In the genomic region with DNA sequence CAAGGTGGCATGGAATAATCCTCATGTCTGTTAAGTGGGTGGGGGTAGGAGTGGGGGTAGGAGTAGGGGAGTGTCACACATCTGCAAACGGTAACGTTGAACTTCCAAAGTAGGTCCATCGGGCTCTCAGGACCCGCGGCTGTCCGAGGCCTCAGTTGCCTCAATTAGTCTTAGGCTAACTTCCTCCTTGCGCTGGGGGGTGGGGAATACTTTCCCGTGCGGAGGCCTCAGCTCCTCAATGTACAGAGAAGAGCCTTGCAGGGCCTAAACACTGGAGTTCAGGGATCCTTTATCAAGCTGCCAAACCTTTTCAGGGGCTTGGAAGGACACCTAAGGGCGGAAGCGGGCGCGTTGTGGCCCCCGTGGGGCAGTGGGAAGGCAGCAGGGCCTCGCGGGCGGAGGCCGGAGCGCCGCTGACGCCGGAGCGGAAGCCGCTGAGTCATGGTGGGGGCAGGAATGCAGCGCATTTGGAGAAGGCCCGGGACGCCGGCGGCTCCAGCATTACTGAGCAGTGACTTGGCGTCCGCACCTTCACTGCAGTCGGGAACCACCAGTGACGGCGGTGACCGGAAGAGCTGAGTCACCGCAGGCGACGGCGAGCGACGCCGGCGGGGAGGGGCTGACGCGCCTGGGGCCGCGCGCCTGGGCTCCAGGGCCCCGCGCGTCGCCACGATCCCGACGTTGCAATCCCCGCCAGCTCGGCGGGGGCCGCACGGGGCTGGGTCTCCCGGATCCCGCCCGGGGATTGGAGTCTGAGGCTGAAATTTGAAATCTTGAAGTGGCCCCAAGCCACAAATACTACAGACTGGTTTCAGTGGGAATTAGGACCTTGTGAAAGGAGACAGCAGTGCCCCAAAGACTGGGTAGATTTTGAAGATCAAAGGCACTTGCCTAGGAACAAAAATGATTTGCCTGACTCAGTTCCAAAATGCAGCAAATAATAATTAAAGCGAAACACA, we compare ENCODE assay signal across 8 cellular contexts. TPM values are rescaled to one million over a fixed set of nuclear protein-coding genes. Genes with fewer than 3 reads are reported as not detected.
DNase-seq lines count a peak whose midpoint lies in the region; ATAC-seq and TF ChIP-seq lines count a peak whose summit lies in the region.

No MANE protein-coding gene starts in this region.

- H3K27ac ChIP-seq in DND-41 (ENCODE audit: low read length) (peak overlapping the region; percentile 90), KMS-11 (peak overlapping the region; percentile 100), Panc1 (ENCODE audit: low read length) (peak overlapping the region; percentile 84), esophagus squamous epithelium (peak overlapping the region; percentile 95 to 99 (median 98))

- no peaks in the 10 kb centered on the region for H3K27me3 ChIP-seq in DND-41 (ENCODE audit: insufficient read depth, low read length, poor library complexity)
- H3K27me3 ChIP-seq in KMS-11 (ENCODE audit: insufficient read depth, low read depth): no peaks in the 10 kb centered on the region
- H3K27me3 ChIP-seq in Panc1 (ENCODE audit: control insufficient read depth, insufficient read depth, low read length): no peaks in the 10 kb centered on the region
- no peaks in the 10 kb centered on the region for H3K27me3 ChIP-seq in esophagus squamous epithelium

- BruUV-seq in Panc1 (replicated peaks; lab: Mats Ljungman, UMichigan): TSS peak; percentile 99

- no peaks in the 10 kb centered on the region for H3K79me2 ChIP-seq in DND-41 (ENCODE audit: insufficient read depth, low read length)
- H3K79me2 ChIP-seq in KMS-11 (ENCODE audit: insufficient read depth, low read depth): no peaks in the 10 kb centered on the region

- in situ Hi-C loops in Panc1 (cut with HindIII; ENCODE audit: low pct_unique_long_range_greater_than_20kb, low sequenced_read_pairs): no loop called here

- peak; percentile 80 for DNase-seq in DND-41
- peak; percentile 95 for DNase-seq in Panc1 (ENCODE audit: low read depth, low spot score)
- peak; percentile 86 to 90 for DNase-seq in activated T-cell treated with anti-CD3 and anti-CD28 coated beads, Interleukin-2, amount 50 U/mL, for 48 hours
- peak; percentile 57 for DNase-seq in esophagus squamous epithelium (lab: John Stamatoyannopoulos, UW)
- peak; percentile 98 for DNase-seq in myocyte (ENCODE audit: low read depth)
- DNase-seq in stimulated activated CD8-positive, alpha-beta memory T cell treated with anti-CD3 and anti-CD28 coated beads, Interleukin-7, amount 100 ng/mL, for 24 hours (ENCODE audit: low read depth): peak; percentile 56

- H3K9me3 ChIP-seq in DND-41 (ENCODE audit: insufficient read depth, low read length, severe bottlenecking): no peaks in the 10 kb centered on the region
- H3K9me3 ChIP-seq in Panc1 (ENCODE audit: control insufficient read depth, insufficient read depth, low read depth, low read length): no peaks in the 10 kb centered on the region
- H3K9me3 ChIP-seq in esophagus squamous epithelium: no peaks in the 10 kb centered on the region

- H3K4me1 ChIP-seq in DND-41 (ENCODE audit: insufficient read depth, low read length): peaks cover 19% of the 10 kb centered on the region
- peaks cover 15% of the 10 kb centered on the region for H3K4me1 ChIP-seq in KMS-11 (ENCODE audit: low read depth, poor library complexity, severe bottlenecking)
- H3K4me1 ChIP-seq in Panc1 (ENCODE audit: control insufficient read depth, insufficient read depth, low read length): peaks cover 34% of the 10 kb centered on the region
- peaks cover 14 to 41% (median 21%) of the 10 kb centered on the region in 3 donors for H3K4me1 ChIP-seq in esophagus squamous epithelium

- CTCF ChIA-PET in Panc1 (lab: Charles Lee): interaction anchor here (0.5 to 0.9 kb wide), 5 partner anchors 9 to 512 kb away, joined by 3 to 12 read pairs (median 3); no protein-coding TSS in a partner anchor

- TF ChIP-seq CTCF in DND-41 (IDR thresholded peaks at IDR 0.05; ENCODE audit: borderline replicate concordance, extremely low read depth, low read length, poor library complexity, severe bottlenecking) (no peak), KMS-11 (conservative IDR thresholded peaks at IDR 0.05; ENCODE audit: low read depth, low read length) (no peak), Panc1 (IDR thresholded peaks at IDR 0.05) (no peak), esophagus squamous epithelium (IDR thresholded peaks at IDR 0.05) (no peak)

- POLR2A ChIA-PET in Panc1 (lab: Charles Lee): interaction anchor here (0.5 to 1.6 kb wide), 9 partner anchors 9 to 786 kb away, joined by 3 to 18 read pairs (median 4); a partner anchor contains a TSS

- TF ChIP-seq POLR2A in esophagus squamous epithelium (IDR thresholded peaks at IDR 0.05): peak in 3 of 4 donors; percentile 9 to 78 (median 68)

- H3K4me2 ChIP-seq in DND-41 (ENCODE audit: insufficient read depth, low read length) (peak overlapping the region; percentile 85), KMS-11 (peak overlapping the region; percentile 43)

- no peaks in the 10 kb centered on the region for H4K20me1 ChIP-seq in DND-41 (ENCODE audit: insufficient read depth, low read length)
- H4K20me1 ChIP-seq in KMS-11 (ENCODE audit: insufficient read depth): no peaks in the 10 kb centered on the region

- intact Hi-C loops in Panc1 (cut with micrococcal nuclease; ENCODE audit: unreplicated experiment) (no loop called here), esophagus squamous epithelium (cut with DNase I) (no loop called here)

- peak; percentile 92 for ATAC-seq in DND-41 (ENCODE audit: insufficient read depth, low read depth)
- ATAC-seq in GM21825 (IDR thresholded peaks at IDR 0.05; ENCODE audit: unreplicated experiment): peak; percentile 98
- ATAC-seq in Panc1: peak; percentile 98

- H3K4me3 ChIP-seq in DND-41 (ENCODE audit: low read depth in 1 of 2, low read length in 2 of 2): peak overlapping the region; percentile 44 to 63; a peak in 3 of 4 replicates
- no peak overlapping the region for H3K4me3 ChIP-seq in KMS-11 (IDR thresholded peaks at IDR 0.05; ENCODE audit: insufficient read depth, low read depth, low read length)
- H3K4me3 ChIP-seq in Panc1 (ENCODE audit: low read depth in 2 of 2, low read length in 2 of 2): peak overlapping the region; percentile 29 to 63
- H3K4me3 ChIP-seq in esophagus squamous epithelium: peak overlapping the region; percentile 21 to 70 (median 47)

- H3K9ac ChIP-seq in DND-41 (ENCODE audit: low read depth, low read length) (peak overlapping the region; percentile 74), KMS-11 (peak overlapping the region; percentile 99)

- 7 to 12% methylated on average over 13 of the region's 64 CpGs for WGBS in esophagus squamous epithelium, 2 donors

- H3K36me3 ChIP-seq in DND-41 (ENCODE audit: insufficient read depth, low read length) (no peaks in the 10 kb centered on the region), KMS-11 (ENCODE audit: insufficient read depth) (no peaks in the 10 kb centered on the region), Panc1 (ENCODE audit: control insufficient read depth, insufficient read depth, low read length) (no peaks in the 10 kb centered on the region), esophagus squamous epithelium (no peaks in the 10 kb centered on the region)

- H2AFZ ChIP-seq in DND-41 (ENCODE audit: low read depth, low read length) (peak overlapping the region; percentile 99), KMS-11 (ENCODE audit: low read depth) (peak overlapping the region; percentile 81)

RNA-seq across cellular contexts. Expression of a gene that starts 20.2 kb away (rescaled TPM):
- total RNA-seq in Panc1 (2021; ENCODE audit: unreplicated experiment): 273 TPM
- polyA plus RNA-seq in Panc1 (2012; ENCODE audit: insufficient read length): 123 TPM
- 100 to 1,000 TPM in 2 of 4 donors, 10 to 100 TPM in 2; 34.8 to 118 (median 86.8) TPM for total RNA-seq in esophagus squamous epithelium
- 162 and 183 TPM in 2 replicates for total RNA-seq in myocyte
- polyA plus RNA-seq in myocyte (2012): 32.2 TPM

RNA-seq across cellular contexts. Expression of a gene that starts 49.8 kb away (rescaled TPM):
- total RNA-seq in Panc1 (2021; ENCODE audit: unreplicated experiment) (126 TPM), esophagus squamous epithelium (10 to 100 TPM; 27.6 to 49.6 (median 34.9) TPM), myocyte (49.3 and 54.0 TPM in 2 replicates)
- 50.2 TPM for polyA plus RNA-seq in Panc1 (2012; ENCODE audit: insufficient read length)
- 16.1 TPM for polyA plus RNA-seq in myocyte (2012)
